Comparison of ENCODE assay signal across 23 cellular contexts in the genomic region with DNA sequence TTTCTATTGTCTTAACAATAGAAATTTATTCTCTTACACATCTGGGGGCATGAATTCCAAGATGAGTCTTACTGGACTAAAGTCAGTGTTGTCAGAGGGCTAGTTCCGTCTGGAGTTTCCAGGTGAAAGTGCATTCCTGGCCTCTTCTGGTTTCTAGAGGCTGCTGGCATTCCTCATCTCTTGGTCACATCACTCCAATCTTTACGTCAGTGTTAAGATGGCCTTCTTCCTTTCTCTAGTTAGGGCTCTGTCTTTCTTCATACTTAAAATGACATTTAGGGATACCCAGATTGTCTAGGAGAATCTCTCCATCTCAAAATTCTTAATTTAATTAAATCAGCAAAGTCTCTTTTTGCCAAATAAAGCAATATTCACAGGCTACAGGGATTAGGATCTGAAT. TPM values are rescaled to one million over a fixed set of nuclear protein-coding genes. Genes with fewer than 3 reads are reported as not detected.
DNase-seq lines count a peak whose midpoint lies in the region; ATAC-seq, FAIRE-seq and TF ChIP-seq lines count a peak whose summit lies in the region.
"Had no signal": no experiment of that assay in that cellular context is flagged by ENCODE, and none has a peak within 500 bp of the region (broad histone marks: within the 10 kb centered on the region; RNA-seq: fewer than 3 reads in every experiment).

No MANE protein-coding gene starts in this region.

- DNase-seq in HFFc6 = peak; percentile 27
- peak; percentile 90 for DNase-seq in astrocyte (ENCODE audit: low read depth)
- DNase-seq in hepatocyte (ENCODE audit: low spot score) = peak; percentile 15
- peak; percentile 9 for DNase-seq in urothelium cell line (ENCODE audit: low spot score)
- DNase-seq in posterior cingulate gyrus = no peak
- DNase-seq in ovary = no peak
- DNase-seq: activated CD4-positive, alpha-beta T cell treated with anti-CD3 and anti-CD28 coated beads for 48 hours; activated naive CD8-positive, alpha-beta T cell treated with anti-CD3 and anti-CD28 coated beads for 36 hours; dermis blood vessel endothelial cell; midbrain; NCI-H2171 treated with DMSO at 0.1 percent for 48 hours; NCI-H69; T-cell; tibial artery had no signal

- WGBS in hepatocyte (ENCODE audit: low lambda C conversion rate, missing lambda C conversion rate) = 59% methylated on average over 2 of the region's 2 CpGs
- WGBS in ovary, 3 donors = 66 to 81% (median 71%) methylated on average over 2 of the region's 2 CpGs

- no peak for TF ChIP-seq CTCF in HFFc6 (IDR thresholded peaks at IDR 0.05)
- TF ChIP-seq CTCF in astrocyte (IDR thresholded peaks at IDR 0.05; ENCODE audit: insufficient read depth, low read depth, low read length) = no peak
- TF ChIP-seq CTCF in hepatocyte (IDR thresholded peaks at IDR 0.05; ENCODE audit: poor library complexity) = no peak
- no peak for TF ChIP-seq CTCF in ovary (IDR thresholded peaks at IDR 0.05)

- H4K20me1 ChIP-seq in astrocyte (ENCODE audit: insufficient read depth, low read length) = no peaks in the 10 kb centered on the region
- H4K20me1 ChIP-seq in hepatocyte (ENCODE audit: insufficient read depth, poor library complexity, severe bottlenecking) = no peaks in the 10 kb centered on the region

- H2AFZ ChIP-seq in astrocyte (ENCODE audit: low read depth, low read length) (peak overlapping the region; percentile 28), hepatocyte (no peak overlapping the region)

- no peaks in the 10 kb centered on the region for H3K9me2 ChIP-seq in hepatocyte (replicated peaks; ENCODE audit: insufficient read depth)

- H3K4me1 ChIP-seq in astrocyte (ENCODE audit: insufficient read depth, low read length) (peaks cover 9% of the 10 kb centered on the region), hepatocyte (ENCODE audit: insufficient read depth) (no peaks in the 10 kb centered on the region), ovary (ENCODE audit: insufficient read depth) (no peaks in the 10 kb centered on the region)
- H3K4me1 ChIP-seq: prostate gland, tibial artery had no signal

- H3K27me3 ChIP-seq in astrocyte (ENCODE audit: insufficient read depth, low read length) = no peaks in the 10 kb centered on the region
- H3K27me3 ChIP-seq in hepatocyte = no peaks in the 10 kb centered on the region
- H3K27me3 ChIP-seq in ovary = no peaks in the 10 kb centered on the region
- H3K27me3 ChIP-seq: tibial artery had no signal

- H3K4me1 Mint-ChIP-seq in HFFc6 (ENCODE audit: low read depth) (peaks cover 32% of the 10 kb centered on the region), astrocyte (ENCODE audit: low read depth, unreplicated experiment) (peaks cover 15% of the 10 kb centered on the region)
- H3K4me1 Mint-ChIP-seq: T-cell had no signal

- no peak for TF ChIP-seq POLR2A in ovary (IDR thresholded peaks at IDR 0.05)

- H3K36me3 ChIP-seq in astrocyte (ENCODE audit: insufficient read depth, low read length) = no peaks in the 10 kb centered on the region
- H3K36me3 ChIP-seq in hepatocyte (replicated peaks; ENCODE audit: insufficient read depth, low read depth) = no peaks in the 10 kb centered on the region
- no peaks in the 10 kb centered on the region for H3K36me3 ChIP-seq in ovary
- H3K36me3 ChIP-seq: prostate gland, tibial artery had no signal

- no peak overlapping the region for H3K4me3 ChIP-seq in astrocyte (ENCODE audit: insufficient read depth, low read depth, low read length)
- H3K4me3 ChIP-seq in hepatocyte = no peak overlapping the region
- no peak overlapping the region for H3K4me3 ChIP-seq in ovary
- H3K4me3 ChIP-seq: prostate gland, tibial artery had no signal

- no peak overlapping the region for H3K27ac ChIP-seq in astrocyte (ENCODE audit: low read depth, low read length)
- no peak overlapping the region for H3K27ac ChIP-seq in hepatocyte
- no peak overlapping the region for H3K27ac ChIP-seq in ovary
- H3K27ac ChIP-seq: prostate gland, tibial artery had no signal

- H3K27me3 Mint-ChIP-seq in HFFc6 (ENCODE audit: insufficient read depth) (no peaks in the 10 kb centered on the region), astrocyte (ENCODE audit: low read depth, unreplicated experiment) (no peaks in the 10 kb centered on the region)
- H3K27me3 Mint-ChIP-seq: activated naive CD8-positive, alpha-beta T cell treated with anti-CD3 and anti-CD28 coated beads for 36 hours; stimulated activated naive CD8-positive, alpha-beta T cell treated with anti-CD3 and anti-CD28 coated beads, Interleukin-15, Interleukin-2, amounts not matched to agents 100 ng/mL and 50 ng/mL, for 24 hours had no signal

- no peaks in the 10 kb centered on the region for H3K9me3 ChIP-seq in astrocyte (ENCODE audit: insufficient read depth, low read depth, low read length)
- H3K9me3 ChIP-seq in hepatocyte (ENCODE audit: low read depth) = no peaks in the 10 kb centered on the region
- no peaks in the 10 kb centered on the region for H3K9me3 ChIP-seq in ovary
- H3K9me3 ChIP-seq: prostate gland, tibial artery had no signal

- no peak for TF ChIP-seq EP300 in ovary (IDR thresholded peaks at IDR 0.05)

- ATAC-seq in GM21515 (IDR thresholded peaks at IDR 0.05; ENCODE audit: unreplicated experiment) = no peak
- ATAC-seq: natural killer cell treated with Interleukin-12 subunit alpha and Interleukin-12 subunit beta and Interleukin-15 and Interleukin-18, amount 100 ng/mL, for 72 hours; T-cell had no signal

- no peaks in the 10 kb centered on the region for H3K36me3 Mint-ChIP-seq in HFFc6 (ENCODE audit: low read depth)
- H3K36me3 Mint-ChIP-seq in astrocyte (ENCODE audit: low read depth, unreplicated experiment) = no peaks in the 10 kb centered on the region
- H3K36me3 Mint-ChIP-seq: activated naive CD8-positive, alpha-beta T cell treated with anti-CD3 and anti-CD28 coated beads for 36 hours; natural killer cell treated with Interleukin-12 subunit alpha and Interleukin-12 subunit beta and Interleukin-15 and Interleukin-18, amount 100 ng/mL, for 72 hours; T-cell had no signal

- no peak overlapping the region for H3K9ac ChIP-seq in astrocyte (ENCODE audit: low read length)

- no peaks in the 10 kb centered on the region for H3K9me3 Mint-ChIP-seq in HFFc6
- H3K9me3 Mint-ChIP-seq in astrocyte (ENCODE audit: unreplicated experiment) = no peaks in the 10 kb centered on the region
- H3K9me3 Mint-ChIP-seq: activated naive CD8-positive, alpha-beta T cell treated with anti-CD3 and anti-CD28 coated beads for 36 hours; natural killer cell treated with Interleukin-12 subunit alpha and Interleukin-12 subunit beta and Interleukin-15 and Interleukin-18, amount 100 ng/mL, for 72 hours; stimulated activated naive CD8-positive, alpha-beta T cell treated with anti-CD3 and anti-CD28 coated beads, Interleukin-15, Interleukin-2, amounts not matched to agents 100 ng/mL and 50 ng/mL, for 24 hours; T-cell had no signal

- H3K27ac Mint-ChIP-seq in HFFc6 = no peak overlapping the region
- peak overlapping the region; percentile 64 for H3K27ac Mint-ChIP-seq in astrocyte (ENCODE audit: unreplicated experiment)
- H3K27ac Mint-ChIP-seq: activated naive CD8-positive, alpha-beta T cell treated with anti-CD3 and anti-CD28 coated beads for 36 hours; natural killer cell treated with Interleukin-12 subunit alpha and Interleukin-12 subunit beta and Interleukin-15 and Interleukin-18, amount 100 ng/mL, for 72 hours; stimulated activated naive CD8-positive, alpha-beta T cell treated with anti-CD3 and anti-CD28 coated beads, Interleukin-15, Interleukin-2, amounts not matched to agents 100 ng/mL and 50 ng/mL, for 24 hours; T-cell had no signal

- intact Hi-C loops in posterior cingulate gyrus (cut with DNase I) = no loop called here
- intact Hi-C loops in ovary (cut with DNase I) = no loop called here

- no peak overlapping the region for H3K4me2 ChIP-seq in astrocyte (ENCODE audit: low read length)
- no peak overlapping the region for H3K4me2 ChIP-seq in hepatocyte

- FAIRE-seq in astrocyte (lab: Jason Lieb, UNC) = peak; percentile 84
- no peak for FAIRE-seq in urothelium cell line (lab: Jason Lieb, UNC)
- FAIRE-seq: endothelial cell of umbilical vein, frontal cortex, GM18507 had no signal

- H3K79me2 ChIP-seq in astrocyte (ENCODE audit: insufficient read depth, low read length) (no peaks in the 10 kb centered on the region), hepatocyte (no peaks in the 10 kb centered on the region)

- H3K4me3 Mint-ChIP-seq in HFFc6 (no peak overlapping the region), astrocyte (ENCODE audit: unreplicated experiment) (no peak overlapping the region)
- H3K4me3 Mint-ChIP-seq: activated naive CD8-positive, alpha-beta T cell treated with anti-CD3 and anti-CD28 coated beads for 36 hours; natural killer cell treated with Interleukin-12 subunit alpha and Interleukin-12 subunit beta and Interleukin-15 and Interleukin-18, amount 100 ng/mL, for 72 hours; stimulated activated naive CD8-positive, alpha-beta T cell treated with anti-CD3 and anti-CD28 coated beads, Interleukin-15, Interleukin-2, amounts not matched to agents 100 ng/mL and 50 ng/mL, for 24 hours; T-cell had no signal

RNA-seq across cellular contexts. Expression of gene PDC, which starts 13.3 kb away (rescaled TPM):
- under 1 TPM in 2 of 6 experiments, not detected in 4; 0.17 TPM for total RNA-seq in HFFc6 (2021; fragmentation: NEBNext Ultra II Directional; extraction: Animal tissue kit (Norgen Biotek cat#: 25700))
- total RNA-seq in astrocyte = not detected in 2 replicates
- not detected in 2 replicates for total RNA-seq in hepatocyte
- polyA plus RNA-seq in hepatocyte = 0.13 TPM in 1 of 2 replicates, not detected in the other
- total RNA-seq in ovary = not detected
- polyA plus RNA-seq in ovary = not detected
- total RNA-seq: activated naive CD8-positive, alpha-beta T cell treated with anti-CD3 and anti-CD28 coated beads for 36 hours; dermis blood vessel endothelial cell; endothelial cell of umbilical vein; frontal cortex; natural killer cell treated with Interleukin-12 subunit alpha and Interleukin-12 subunit beta and Interleukin-15 and Interleukin-18, amount 100 ng/mL, for 72 hours; prostate gland; skeletal muscle tissue; T-cell had no signal
- polyA plus RNA-seq: BJ, endothelial cell of umbilical vein had no signal

Comparison
In these comparisons a context has a peak if more than half of its experiments do, and no peak if none do; other contexts are left out.
1. DNase-seq: peak in HFFc6 (single experiment), astrocyte (single experiment), hepatocyte (single experiment) and urothelium cell line (single experiment); none in posterior cingulate gyrus (0 of 10) and ovary (0 of 5).